24 cellular contexts compared by ENCODE assay signal in the genomic region with DNA sequence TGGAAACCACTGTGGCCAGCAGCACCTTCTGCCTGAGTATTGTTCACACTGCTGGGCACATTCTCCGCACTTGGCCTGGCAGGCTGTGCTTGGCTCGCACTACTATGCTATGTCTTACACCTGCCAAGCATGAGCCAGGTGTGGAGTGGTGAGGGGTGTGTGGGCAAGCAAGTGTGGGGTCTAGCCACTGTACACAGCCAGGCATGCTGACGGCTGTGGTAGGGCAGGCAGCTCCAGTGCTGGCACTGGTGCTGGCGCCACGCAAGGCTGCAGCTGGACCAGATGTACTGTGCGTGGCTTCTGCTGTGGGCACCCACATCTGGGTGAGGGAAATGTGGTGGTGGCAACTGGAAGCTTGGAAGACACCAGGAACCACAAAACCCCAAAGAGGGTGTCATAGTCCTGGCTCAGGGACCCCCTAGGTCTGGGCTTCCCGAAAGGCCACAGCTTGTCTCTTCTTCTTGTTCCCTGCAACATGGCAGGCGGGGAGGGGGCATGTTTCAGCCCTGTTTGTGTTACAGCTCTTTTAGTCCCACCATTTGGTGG.
"Had no signal": no experiment of that assay in that cellular context is flagged by ENCODE, and none has a peak within 500 bp of the region (broad histone marks: within the 10 kb centered on the region; RNA-seq: fewer than 3 reads in every experiment).

No MANE protein-coding gene starts in this region.

- H3K9ac ChIP-seq: neural progenitor cell, parathyroid adenoma had no signal

- H3K4me1 Mint-ChIP-seq: nephron had no signal

- H3K27me3 ChIP-seq: neural progenitor cell, right atrium auricular region, sigmoid colon, spleen, suprapubic skin, tibial artery, uterus had no signal

- H3K27ac ChIP-seq: neural progenitor cell, parathyroid adenoma, right atrium auricular region, sigmoid colon, spleen, suprapubic skin, thoracic aorta, tibial artery, uterus had no signal

- H3K27me3 Mint-ChIP-seq: naive thymus-derived CD8-positive, alpha-beta T cell; progenitor cell of endocrine pancreas; stimulated activated naive CD8-positive, alpha-beta T cell treated with anti-CD3 and anti-CD28 coated beads, Interleukin-15, Interleukin-2, amounts not matched to agents 100 ng/mL and 50 ng/mL, for 24 hours; type B pancreatic cell had no signal

- DNase-seq: head of caudate nucleus; hippocampal formation; mesendoderm; midbrain; naive thymus-derived CD8-positive, alpha-beta T cell; sigmoid colon; small intestine; stimulated activated CD4-positive, alpha-beta T cell treated with anti-CD3 and anti-CD28 coated beads, Interleukin-4, amount 100 ng/mL, for 24 hours; stimulated activated naive CD4-positive, alpha-beta T cell; tibial artery; uterus had no signal

- H3K9me3 Mint-ChIP-seq: neural progenitor cell; stimulated activated effector memory CD8-positive, alpha-beta T cell treated with anti-CD3 and anti-CD28 coated beads, Interleukin-12 subunit alpha, Interleukin-12 subunit beta, amount 100 ng/mL, for 72 hours; type B pancreatic cell had no signal

- H3K4me3 ChIP-seq: lung, mucosa of descending colon, neural progenitor cell, right atrium auricular region, sigmoid colon, spleen, suprapubic skin, thoracic aorta, tibial artery, uterus had no signal

- H3K27ac Mint-ChIP-seq: nephron; neural progenitor cell; stimulated activated effector memory CD8-positive, alpha-beta T cell treated with anti-CD3 and anti-CD28 coated beads, Interleukin-12 subunit alpha, Interleukin-12 subunit beta, amount 100 ng/mL, for 72 hours; stimulated activated naive CD8-positive, alpha-beta T cell treated with anti-CD3 and anti-CD28 coated beads, Interleukin-15, Interleukin-2, amounts not matched to agents 100 ng/mL and 50 ng/mL, for 24 hours; type B pancreatic cell had no signal

- H3K4me1 ChIP-seq: parathyroid adenoma, right atrium auricular region, sigmoid colon, spleen, suprapubic skin, tibial artery, uterus had no signal

- H3K9me3 ChIP-seq: mucosa of descending colon, right atrium auricular region, sigmoid colon, suprapubic skin, thoracic aorta, tibial artery, uterus had no signal

- ATAC-seq: mucosa of descending colon; naive thymus-derived CD8-positive, alpha-beta T cell; stimulated activated effector memory CD8-positive, alpha-beta T cell treated with anti-CD3 and anti-CD28 coated beads, Interleukin-12 subunit alpha, Interleukin-12 subunit beta, amount 100 ng/mL, for 72 hours had no signal

- H2AFZ ChIP-seq: neural progenitor cell, parathyroid adenoma had no signal

- H3K4me3 Mint-ChIP-seq: naive thymus-derived CD8-positive, alpha-beta T cell; nephron; neural progenitor cell; stimulated activated effector memory CD8-positive, alpha-beta T cell treated with anti-CD3 and anti-CD28 coated beads, Interleukin-12 subunit alpha, Interleukin-12 subunit beta, amount 100 ng/mL, for 72 hours; stimulated activated naive CD8-positive, alpha-beta T cell treated with anti-CD3 and anti-CD28 coated beads, Interleukin-15, Interleukin-2, amounts not matched to agents 100 ng/mL and 50 ng/mL, for 24 hours; type B pancreatic cell had no signal

- H3K36me3 ChIP-seq: neural progenitor cell, uterus had no signal

- H3K79me2 ChIP-seq: parathyroid adenoma had no signal
